ENCODE assay signal across 5 cellular contexts in the genomic region with DNA sequence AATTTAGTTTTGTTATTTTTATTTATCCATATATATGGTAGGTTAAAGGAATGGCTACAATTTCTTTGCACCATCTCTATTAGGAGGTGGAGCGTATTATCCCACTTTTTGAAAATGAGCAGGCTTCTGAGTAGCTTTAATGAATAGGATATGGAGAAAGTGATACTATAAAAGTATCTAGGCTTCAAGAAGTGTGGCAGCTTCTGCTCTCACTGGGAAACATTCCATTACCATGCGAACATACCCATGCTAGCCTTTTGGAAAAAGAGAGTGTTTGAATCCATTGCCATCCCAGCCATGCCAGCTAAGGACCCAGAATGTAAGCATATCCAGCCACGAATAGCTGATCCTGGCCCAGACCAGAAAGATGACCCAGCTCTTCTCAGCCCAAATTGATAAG.
"Had no signal": no experiment of that assay in that cellular context is flagged by ENCODE, and none has a peak within 500 bp of the region (broad histone marks: within the 10 kb centered on the region; RNA-seq: fewer than 3 reads in every experiment).

No MANE protein-coding gene starts in this region.

- ATAC-seq: HepG2, K562 had no signal

- H3K27ac ChIP-seq: HL-60 had no signal

- DNase-seq: IMR-90, KBM-7 had no signal

- H3K4me3 ChIP-seq: K562 had no signal
